Comparison of ENCODE assay signal across 10 cellular contexts in genomic region chr5:57698785-57699184, GRCh38.
DNase-seq lines count a peak whose midpoint lies in the region; ATAC-seq lines count a peak whose summit lies in the region.
"Had no signal": no experiment of that assay in that cellular context is flagged by ENCODE, and none has a peak within 500 bp of the region (broad histone marks: within the 10 kb centered on the region; RNA-seq: fewer than 3 reads in every experiment).

No MANE protein-coding gene starts in this region.

- H3K4me1 Mint-ChIP-seq in effector memory CD8-positive, alpha-beta T cell (ENCODE audit: low read depth in 2 of 2) = no peaks in the 10 kb centered on the region

- peaks cover 1 to 41% (median 27%) of the 10 kb centered on the region in 5 donors for H3K4me1 ChIP-seq in subcutaneous abdominal adipose tissue (ENCODE audit: control insufficient read depth in 5 of 5, insufficient read depth in 5 of 5, low read length in 5 of 5)
- H3K4me1 ChIP-seq: prostate gland had no signal

- no peaks in the 10 kb centered on the region for H3K36me3 ChIP-seq in subcutaneous abdominal adipose tissue (ENCODE audit: control insufficient read depth in 5 of 5, insufficient read depth in 5 of 5, low read length in 5 of 5)
- H3K36me3 ChIP-seq: prostate gland had no signal

- H3K27me3 Mint-ChIP-seq in effector memory CD8-positive, alpha-beta T cell = no peaks in the 10 kb centered on the region

- ATAC-seq in GM21447 (IDR thresholded peaks at IDR 0.05; ENCODE audit: unreplicated experiment) (no peak), GM19351 (IDR thresholded peaks at IDR 0.05; ENCODE audit: unreplicated experiment) (no peak)
- ATAC-seq in effector memory CD8-positive, alpha-beta T cell (replicated peaks) = no peak

- peaks cover 0 to 3% of the 10 kb centered on the region in 2 donors for H3K9me3 Mint-ChIP-seq in effector memory CD8-positive, alpha-beta T cell

- no peak overlapping the region for H3K4me3 ChIP-seq in subcutaneous abdominal adipose tissue (ENCODE audit: low read depth in 1 of 5, low read length in 5 of 5)
- H3K4me3 ChIP-seq: prostate gland had no signal

- H3K27ac ChIP-seq in epithelial cell of prostate (peak overlapping the region; percentile 69), subcutaneous abdominal adipose tissue (ENCODE audit: low read depth, low read length) (peak overlapping the region; percentile 80)

- DNase-seq in SHP77 (lab: John Stamatoyannopoulos, UW) (peak; percentile 11 to 39), SHP77 treated with DMSO at 0.1 percent for 48 hours (lab: John Stamatoyannopoulos, UW) (no peak), NCI-H748 treated with DMSO at 0.1 percent for 48 hours (lab: John Stamatoyannopoulos, UW) (peak; percentile 67), epithelial cell of prostate (ENCODE audit: low read depth, low spot score) (peak; percentile 64)
- DNase-seq in effector memory CD8-positive, alpha-beta T cell = no peak
- DNase-seq: activated T-cell treated with anti-CD3 and anti-CD28 coated beads, Interleukin-2, amount 50 U/mL, for 1 hour had no signal

- H3K9me3 ChIP-seq in subcutaneous abdominal adipose tissue (ENCODE audit: control insufficient read depth in 5 of 5, low read length in 5 of 5) = no peaks in the 10 kb centered on the region
- H3K9me3 ChIP-seq: prostate gland had no signal

- H3K9ac ChIP-seq in subcutaneous abdominal adipose tissue (ENCODE audit: low read length in 5 of 5) = no peak overlapping the region

- H3K36me3 Mint-ChIP-seq in effector memory CD8-positive, alpha-beta T cell (ENCODE audit: insufficient read depth) = peaks cover 3% of the 10 kb centered on the region

- H3K27me3 ChIP-seq in subcutaneous abdominal adipose tissue (ENCODE audit: control insufficient read depth in 5 of 5, insufficient read depth in 4 of 5, low read length in 5 of 5) = no peaks in the 10 kb centered on the region

- no peak overlapping the region for H3K27ac Mint-ChIP-seq in effector memory CD8-positive, alpha-beta T cell

- H3K4me3 Mint-ChIP-seq in effector memory CD8-positive, alpha-beta T cell = no peak overlapping the region

Comparison
In these comparisons a context has a peak if more than half of its experiments do, and no peak if none do; other contexts are left out.
1. DNase-seq: peak in SHP77 (2 of 2), NCI-H748 treated with DMSO at 0.1 percent for 48 hours (single experiment) and epithelial cell of prostate (single experiment); none in SHP77 treated with DMSO at 0.1 percent for 48 hours (single experiment) and effector memory CD8-positive, alpha-beta T cell (0 of 3).